Comparison of ENCODE assay signal across 15 cellular contexts in the genomic region with DNA sequence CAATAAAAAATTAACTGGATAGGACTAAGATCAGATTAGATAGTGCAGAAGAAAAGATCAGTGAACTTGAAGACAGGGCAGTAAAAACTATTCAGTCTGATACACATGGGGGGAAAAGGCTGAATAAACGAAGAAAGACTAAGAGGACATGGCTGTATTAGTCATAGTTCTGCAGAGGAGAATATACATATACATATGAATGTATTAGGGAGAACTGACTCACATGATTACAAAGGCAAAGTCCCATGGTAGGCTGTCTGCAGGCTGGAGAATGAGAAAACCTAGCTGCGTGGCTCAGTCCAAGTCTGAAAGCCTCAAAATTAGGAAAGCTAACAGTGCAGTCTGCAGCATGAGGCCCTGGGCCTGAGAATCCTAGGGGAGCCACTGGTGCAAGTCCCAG.
DNase-seq lines count a peak whose midpoint lies in the region; TF ChIP-seq lines count a peak whose summit lies in the region.
"Had no signal": no experiment of that assay in that cellular context is flagged by ENCODE, and none has a peak within 500 bp of the region (broad histone marks: within the 10 kb centered on the region; RNA-seq: fewer than 3 reads in every experiment).

No MANE protein-coding gene starts in this region.

- H3K27ac ChIP-seq in RWPE1 (no peak overlapping the region), neuronal stem cell (replicated peaks; ENCODE audit: low read length) (no peak overlapping the region)

- no peak overlapping the region for H2BK5ac ChIP-seq in neuronal stem cell (ENCODE audit: low read length)

- no peak overlapping the region for H2BK120ac ChIP-seq in neuronal stem cell (ENCODE audit: low read depth, low read length)

- TF ChIP-seq CTCF in RWPE1 (conservative IDR thresholded peaks at IDR 0.05; ENCODE audit: low read depth) = no peak
- TF ChIP-seq CTCF in epithelial cell of esophagus (IDR thresholded peaks at IDR 0.05; ENCODE audit: insufficient read depth, low read depth, low read length, missing control alignments) = no peak

- POLR2A ChIA-PET in RWPE1 (lab: Yijun Ruan, JAX; ENCODE audit: low non-redundant PET) = no interaction called here

- H2BK15ac ChIP-seq in neuronal stem cell (ENCODE audit: low read length) = no peak overlapping the region

- no peak overlapping the region for H4K8ac ChIP-seq in neuronal stem cell (ENCODE audit: low read depth, low read length)

- H3K4me3 ChIP-seq in epithelial cell of esophagus (ENCODE audit: low read length) (no peak overlapping the region), neuronal stem cell (ENCODE audit: low read length in 2 of 2) (no peak overlapping the region)

- H3K27me3 ChIP-seq in neuronal stem cell (ENCODE audit: control insufficient read depth in 3 of 3, insufficient read depth in 3 of 3, low read depth in 1 of 3, low read length in 3 of 3) = no peaks in the 10 kb centered on the region

- peak overlapping the region; percentile 35 for H2BK12ac ChIP-seq in neuronal stem cell (ENCODE audit: low read length)

- no peak overlapping the region for H3K4ac ChIP-seq in neuronal stem cell (ENCODE audit: low read length)

- H3K4me1 ChIP-seq in neuronal stem cell (ENCODE audit: control insufficient read depth in 2 of 2, insufficient read depth in 1 of 2, low read depth in 1 of 2, low read length in 2 of 2) = peaks cover 0 to 3% of the 10 kb centered on the region in 2 donors

- H3K4me2 ChIP-seq in neuronal stem cell (ENCODE audit: insufficient read depth, low read length, poor library complexity, severe bottlenecking) = no peak overlapping the region

- H3K23ac ChIP-seq in neuronal stem cell (ENCODE audit: low read depth, low read length, poor library complexity) = no peak overlapping the region

- no peaks in the 10 kb centered on the region for H3K36me3 ChIP-seq in neuronal stem cell (replicated peaks in 1 of 2; ENCODE audit: control insufficient read depth in 2 of 2, insufficient read depth in 2 of 2, low read length in 2 of 2)

- WGBS in neuronal stem cell (ENCODE audit: extremely low coverage in 2 of 2, insufficient read length in 2 of 2, insufficient replicate concordance in 1 of 2), 2 donors = no CpG with 5 or more reads among the region's 2 CpGs

- CTCF ChIA-PET in RWPE1 (lab: Yijun Ruan, JAX) = no interaction called here

- no peak overlapping the region for H2AFZ ChIP-seq in neuronal stem cell (ENCODE audit: low read length)

- no peak overlapping the region for H3K9ac ChIP-seq in neuronal stem cell (ENCODE audit: low read depth, low read length, poor library complexity)

- H3K18ac ChIP-seq in neuronal stem cell (ENCODE audit: low read length) = no peak overlapping the region

- DNase-seq in ELR (ENCODE audit: low read depth) (peak; percentile 30), RWPE1 (ENCODE audit: low spot score) (peak; percentile 13), epithelial cell of esophagus (ENCODE audit: low read depth) (peak; percentile 29), neuronal stem cell (ENCODE audit: low spot score) (no peak), NCI-H2196 (lab: John Stamatoyannopoulos, UW; ENCODE audit: unreplicated experiment) (no peak), hypothalamus (lab: John Stamatoyannopoulos, UW) (no peak), UCSD-AML1 (lab: John Stamatoyannopoulos, UW; ENCODE audit: unreplicated experiment) (no peak)
- DNase-seq: C1 segment of cervical spinal cord; Calu3; CD4-positive, alpha-beta T cell; DMS79 treated with DMSO at 0.1 percent for 48 hours; EL; GDM1; GOT3; H9 had no signal

- H3K79me1 ChIP-seq in neuronal stem cell (ENCODE audit: low read depth, low read length) = no peaks in the 10 kb centered on the region

- H3K9me3 ChIP-seq in neuronal stem cell (replicated peaks in 1 of 2; ENCODE audit: control insufficient read depth in 2 of 2, insufficient read depth in 1 of 2, low read depth in 1 of 2, low read length in 2 of 2) = no peaks in the 10 kb centered on the region

- H4K91ac ChIP-seq in neuronal stem cell (ENCODE audit: low read depth, low read length, poor library complexity) = no peak overlapping the region

- H2AK5ac ChIP-seq in neuronal stem cell (ENCODE audit: low read depth, low read length) = no peak overlapping the region

- H3K14ac ChIP-seq in neuronal stem cell (ENCODE audit: low read length) = no peak overlapping the region

Comparison
In these comparisons a context has a peak if more than half of its experiments do, and no peak if none do; other contexts are left out.
1. DNase-seq: peak in ELR (single experiment), RWPE1 (single experiment) and epithelial cell of esophagus (single experiment); none in neuronal stem cell (single experiment), NCI-H2196 (single experiment), hypothalamus (0 of 51) and UCSD-AML1 (single experiment).